In the genomic region with DNA sequence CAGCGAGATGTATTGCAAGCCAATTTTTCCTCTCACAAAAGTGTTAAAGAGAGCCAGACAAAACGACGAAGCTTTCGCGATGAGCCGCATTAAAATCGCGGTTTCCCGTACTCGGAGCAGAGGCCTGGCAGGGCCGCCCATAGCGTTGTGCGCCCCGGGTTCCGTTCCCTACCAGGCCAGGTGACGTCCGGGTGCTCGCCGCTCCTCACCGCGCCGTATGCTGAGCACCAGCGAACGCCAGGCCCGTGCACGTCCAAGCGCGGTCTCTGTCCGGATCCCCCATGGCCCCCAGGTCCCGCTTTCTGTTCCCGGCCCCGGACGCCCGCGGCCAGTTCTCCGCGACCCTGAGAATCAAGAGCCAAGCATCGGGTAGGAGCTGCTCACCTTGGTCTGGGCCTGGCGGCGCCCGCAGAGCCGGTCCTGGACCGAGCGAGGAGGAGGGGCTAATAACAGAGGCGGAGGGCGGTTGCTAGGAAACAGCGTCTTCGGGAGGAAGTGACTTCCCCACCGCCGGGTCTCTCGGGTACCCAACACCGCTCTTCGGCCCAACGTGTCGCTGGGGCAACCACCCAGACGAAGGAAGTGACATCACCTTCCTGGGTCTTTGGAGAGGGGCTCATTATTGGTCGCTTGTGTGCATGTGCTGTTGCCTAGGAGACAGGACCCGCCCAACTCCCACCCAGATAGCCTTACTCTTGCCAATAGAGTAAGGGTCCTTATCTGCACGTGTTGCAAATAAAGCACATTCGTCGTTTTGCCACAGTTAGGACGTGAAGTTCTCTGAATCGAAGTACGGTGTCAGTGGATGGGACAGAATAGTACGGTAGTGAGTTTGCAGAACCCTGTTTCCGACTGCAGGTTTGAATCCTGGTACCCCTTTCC, we compare ENCODE assay signal across 8 cellular contexts. TPM values are rescaled to one million over a fixed set of nuclear protein-coding genes. Genes with fewer than 3 reads are reported as not detected.
A peak's percentile ranks its signal among the peaks of the same experiment; 100 is the strongest.
DNase-seq lines count a peak whose midpoint lies in the region; ATAC-seq and TF ChIP-seq lines count a peak whose summit lies in the region.

A gene (minus strand): TSS at position 579 of the 882 bp plus-strand sequence. CDS start 1,115 bp downstream, outside the sequence.

- H3K4me1 ChIP-seq in CD4-positive, alpha-beta memory T cell (ENCODE audit: insufficient read depth, low read length): peaks cover 15% of the 10 kb centered on the region
- H3K4me1 ChIP-seq in Panc1 (ENCODE audit: control insufficient read depth, insufficient read depth, low read length) (no peaks in the 10 kb centered on the region; the same call in 1 of the 2 replicates), stomach (peaks cover 9 to 21% (median 15%) of the 10 kb centered on the region in 4 donors)

- TF ChIP-seq POLR2A in stomach (IDR thresholded peaks at IDR 0.05): no peak

- H3K9me3 ChIP-seq in CD4-positive, alpha-beta memory T cell (ENCODE audit: control insufficient read depth in 1 of 2, low read length in 2 of 2): no peaks in the 10 kb centered on the region
- H3K9me3 ChIP-seq in Panc1 (ENCODE audit: control insufficient read depth, insufficient read depth, low read depth, low read length) (no peaks in the 10 kb centered on the region), stomach (no peaks in the 10 kb centered on the region)

- no peak for TF ChIP-seq EP300 in stomach (IDR thresholded peaks at IDR 0.05)

- H3K36me3 ChIP-seq in CD4-positive, alpha-beta memory T cell (ENCODE audit: insufficient read depth, low read length): no peaks in the 10 kb centered on the region
- no peaks in the 10 kb centered on the region for H3K36me3 ChIP-seq in Panc1 (ENCODE audit: control insufficient read depth, insufficient read depth, low read length)
- H3K36me3 ChIP-seq in stomach: peaks cover 0 to 7% (median 0%) of the 10 kb centered on the region in 4 donors

- 3 to 7% (median 5%) methylated on average over 39 to 66 of the region's 66 CpGs for WGBS in stomach, 5 donors

- intact Hi-C loops in CD4-positive, alpha-beta memory T cell (cut with micrococcal nuclease): loop anchor here (1.0 kb wide), 2 partner anchors 577 to 826 kb away; a partner anchor contains a TSS
- intact Hi-C loops in Panc1 (cut with micrococcal nuclease; ENCODE audit: unreplicated experiment) (no loop called here), stomach (cut with DNase I; ENCODE audit: low total_unique reads) (no loop called here)

- H3K27ac Mint-ChIP-seq in CD4-positive, alpha-beta memory T cell: peak within 1 kb of the TSS; percentile 95 to 99 (median 96)
- H3K27ac Mint-ChIP-seq in neural crest cell (ENCODE audit: unreplicated experiment): peak within 1 kb of the TSS; percentile 92

- no peaks in the 10 kb centered on the region for H3K27me3 ChIP-seq in CD4-positive, alpha-beta memory T cell (ENCODE audit: insufficient read depth, low read length)
- H3K27me3 ChIP-seq in Panc1 (ENCODE audit: control insufficient read depth, insufficient read depth, low read length) (no peaks in the 10 kb centered on the region), stomach (no peaks in the 10 kb centered on the region)

- peak within 1 kb of the TSS; percentile 24 to 60 for H3K4me3 ChIP-seq in CD4-positive, alpha-beta memory T cell (ENCODE audit: low read length in 2 of 2)
- H3K4me3 ChIP-seq in Panc1 (ENCODE audit: low read depth in 2 of 2, low read length in 2 of 2) (peak within 1 kb of the TSS; percentile 68 to 89), stomach (peak within 1 kb of the TSS; percentile 59 to 79 (median 72))

- H3K4me1 Mint-ChIP-seq in CD4-positive, alpha-beta memory T cell: peaks cover 12 to 27% (median 18%) of the 10 kb centered on the region in 4 donors
- peaks cover 19% of the 10 kb centered on the region for H3K4me1 Mint-ChIP-seq in neural crest cell

- H3K27me3 Mint-ChIP-seq in CD4-positive, alpha-beta memory T cell: no peaks in the 10 kb centered on the region
- peaks cover 30% of the 10 kb centered on the region for H3K27me3 Mint-ChIP-seq in neural crest cell (ENCODE audit: low read depth)

- H3K9me3 Mint-ChIP-seq in CD4-positive, alpha-beta memory T cell: no peaks in the 10 kb centered on the region
- H3K9me3 Mint-ChIP-seq in neural crest cell: peaks cover 10% of the 10 kb centered on the region

- H3K27ac ChIP-seq in CD4-positive, alpha-beta memory T cell (ENCODE audit: low read depth, low read length): peak within 1 kb of the TSS; percentile 69
- H3K27ac ChIP-seq in Panc1 (ENCODE audit: low read length): peak within 1 kb of the TSS; percentile 77
- H3K27ac ChIP-seq in stomach: peak within 1 kb of the TSS; percentile 71 to 77 (median 73)

- CTCF ChIA-PET in CD4-positive, alpha-beta memory T cell (lab: Charles Lee; ENCODE audit: partially characterized antibody): interaction anchor here (4.3 kb wide), 1 partner anchor 826 kb away, joined by 37 read pairs; a partner anchor contains a TSS
- CTCF ChIA-PET in Panc1 (lab: Charles Lee): interaction anchor here (0.6 to 0.7 kb wide), 2 partner anchors 248 to 291 kb away, joined by 3 read pairs; no protein-coding TSS in a partner anchor

- peaks cover 0 to 2% of the 10 kb centered on the region in 2 donors for H3K36me3 Mint-ChIP-seq in CD4-positive, alpha-beta memory T cell
- peaks cover 3% of the 10 kb centered on the region for H3K36me3 Mint-ChIP-seq in neural crest cell (ENCODE audit: low read depth)

- ATAC-seq in GM19467 (IDR thresholded peaks at IDR 0.05; ENCODE audit: unreplicated experiment) (peak; percentile 99), Panc1 (peak; percentile 99)

- peak; percentile 89 to 95 (median 93) for DNase-seq in CD4-positive, alpha-beta memory T cell
- DNase-seq in HPDE6-E6E7 (ENCODE audit: extremely low spot score) (peak; percentile 77), Panc1 (ENCODE audit: low read depth, low spot score) (peak; percentile 88), fibroblast of the conjunctiva (ENCODE audit: low read depth) (peak; percentile 94), neural crest cell (ENCODE audit: low read depth, low spot score) (peak; percentile 83), stomach (peak; percentile 84)
- DNase-seq in activated effector memory CD4-positive, alpha-beta T cell treated with Interleukin-2 at 50 U/mL for 16 hours: peak; percentile 78

- H3K4me3 Mint-ChIP-seq in CD4-positive, alpha-beta memory T cell: peak within 1 kb of the TSS; percentile 86 to 92 (median 90)
- H3K4me3 Mint-ChIP-seq in neural crest cell: peak within 1 kb of the TSS; percentile 91

- in situ Hi-C loops in Panc1 (cut with HindIII; ENCODE audit: low pct_unique_long_range_greater_than_20kb, low sequenced_read_pairs): no loop called here

- TF ChIP-seq CTCF in Panc1 (IDR thresholded peaks at IDR 0.05) (no peak), neural crest cell (conservative IDR thresholded peaks at IDR 0.05) (no peak), stomach (IDR thresholded peaks at IDR 0.05) (no peak)

- POLR2A ChIA-PET in CD4-positive, alpha-beta memory T cell (lab: Charles Lee; ENCODE audit: partially characterized antibody): interaction anchor here (3.8 kb wide), 1 partner anchor 827 kb away, joined by 19 read pairs; a partner anchor contains a TSS
- POLR2A ChIA-PET in Panc1 (lab: Charles Lee): no interaction called here

- no TSS peak for BruUV-seq in Panc1 (replicated peaks; lab: Mats Ljungman, UMichigan)

RNA-seq across cellular contexts. Expression of the gene that starts here (rescaled TPM):
- total RNA-seq in CD4-positive, alpha-beta memory T cell: 1 to 10 TPM; 5.8 to 7.9 TPM
- polyA plus RNA-seq in CD4-positive, alpha-beta memory T cell: 1 to 10 TPM; 4.7 to 4.9 TPM
- total RNA-seq in Panc1 (2021; ENCODE audit: unreplicated experiment): 9.8 TPM
- polyA plus RNA-seq in Panc1 (2012; ENCODE audit: insufficient read length): 4.1 TPM
- total RNA-seq in neural crest cell: 15.8 and 17.8 TPM in 2 replicates
- 10 to 100 TPM in 3 of 5 donors, 1 to 10 TPM in 2; 1.2 to 21.5 (median 11.6) TPM for total RNA-seq in stomach
- 10 to 100 TPM in 1 of 3 donors, 1 to 10 TPM in 2; 2.4 to 12.5 (median 2.9) TPM for polyA plus RNA-seq in stomach

Comparison
In these comparisons a context has a peak if more than half of its experiments do, and no peak if none do; other contexts are left out.
1. Peak in every context shown above with its lines: DNase-seq, ATAC-seq, H3K4me3 ChIP-seq and H3K27ac ChIP-seq.